Comparison of ENCODE assay signal across 16 cellular contexts in the genomic region with DNA sequence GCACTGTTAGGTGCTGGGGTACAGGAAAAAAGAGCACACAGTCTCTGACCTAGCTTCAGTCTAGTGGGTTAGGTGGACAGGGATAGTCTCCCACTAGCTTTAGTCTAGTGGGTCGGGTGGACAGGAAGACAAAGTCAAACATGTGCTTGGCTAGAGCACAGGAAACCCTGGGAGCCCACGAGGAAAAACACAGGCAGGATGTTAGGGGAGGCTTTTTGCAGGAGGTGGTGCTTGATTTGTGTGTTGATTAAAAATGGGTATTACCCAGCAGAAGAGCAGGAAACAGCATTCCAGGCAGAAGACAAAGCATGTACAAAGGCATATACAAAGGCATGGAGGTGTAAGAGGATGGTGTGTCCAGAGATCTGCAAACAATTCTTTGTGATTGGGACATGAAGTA. TPM values are rescaled to one million over a fixed set of nuclear protein-coding genes. Genes with fewer than 3 reads are reported as not detected.
DNase-seq lines count a peak whose midpoint lies in the region; ATAC-seq and TF ChIP-seq lines count a peak whose summit lies in the region.
"Had no signal": no experiment of that assay in that cellular context is flagged by ENCODE, and none has a peak within 500 bp of the region (broad histone marks: within the 10 kb centered on the region; RNA-seq: fewer than 3 reads in every experiment).

No MANE protein-coding gene starts in this region.

- H3K79me2 ChIP-seq in SK-N-SH (ENCODE audit: insufficient read depth) (no peaks in the 10 kb centered on the region), mesendoderm (ENCODE audit: control insufficient read depth, insufficient read depth, low read length) (no peaks in the 10 kb centered on the region), Karpas-422 (ENCODE audit: low read length) (no peaks in the 10 kb centered on the region)

- no peak overlapping the region for H4K8ac ChIP-seq in mesendoderm (ENCODE audit: low read depth, low read length)

- H3K27me3 ChIP-seq in SK-N-SH (ENCODE audit: insufficient read depth), result no peaks in the 10 kb centered on the region
- H3K27me3 ChIP-seq in mesendoderm (ENCODE audit: insufficient read depth, low read length, poor library complexity), result no peaks in the 10 kb centered on the region
- H3K27me3 ChIP-seq in Karpas-422 (ENCODE audit: low read length), result no peaks in the 10 kb centered on the region; the same call in 1 of the 2 replicates
- H3K27me3 ChIP-seq: BLaER1 had no signal

- no peak overlapping the region for H3K27ac ChIP-seq in SK-N-SH (ENCODE audit: low read depth in 2 of 2, low read length in 1 of 2)
- no peak overlapping the region for H3K27ac ChIP-seq in mesendoderm (ENCODE audit: low read depth, low read length)
- H3K27ac ChIP-seq in Karpas-422 (ENCODE audit: low read length), result no peak overlapping the region
- H3K27ac ChIP-seq: 22Rv1, BLaER1, GM23248 had no signal

- no peaks in the 10 kb centered on the region for H3K79me1 ChIP-seq in mesendoderm (ENCODE audit: low read length)

- H3K9me2 ChIP-seq in SK-N-SH, result no peaks in the 10 kb centered on the region
- H3K9me2 ChIP-seq in Karpas-422 (replicated peaks; ENCODE audit: insufficient read depth, low read length), result no peaks in the 10 kb centered on the region

- TF ChIP-seq RAD21 in SK-N-SH (IDR thresholded peaks at IDR 0.05; ENCODE audit: low read length), result no peak

- no peak overlapping the region for H3K4me2 ChIP-seq in SK-N-SH
- no peak overlapping the region for H3K4me2 ChIP-seq in mesendoderm (ENCODE audit: low read length)
- no peak overlapping the region for H3K4me2 ChIP-seq in Karpas-422 (ENCODE audit: low read depth, low read length, poor library complexity, severe bottlenecking)
- H3K4me2 ChIP-seq: BLaER1 had no signal

- no peak overlapping the region for H3K56ac ChIP-seq in mesendoderm (ENCODE audit: low read length)

- H3K36me3 ChIP-seq in SK-N-SH (replicated peaks in 1 of 2; ENCODE audit: control insufficient read depth in 1 of 2, insufficient read depth in 2 of 2, low read length in 1 of 2) (no peaks in the 10 kb centered on the region), mesendoderm (ENCODE audit: control insufficient read depth, insufficient read depth, low read length) (no peaks in the 10 kb centered on the region), Karpas-422 (ENCODE audit: insufficient read depth, low read length) (no peaks in the 10 kb centered on the region)
- H3K36me3 ChIP-seq: BLaER1 had no signal

- CTCF ChIA-PET in SK-N-SH (lab: Yijun Ruan, JAX), result no interaction called here

- H3K9me3 ChIP-seq in SK-N-SH, result no peaks in the 10 kb centered on the region
- no peaks in the 10 kb centered on the region for H3K9me3 ChIP-seq in Karpas-422 (ENCODE audit: low read length)
- H3K9me3 ChIP-seq: BLaER1, Caco-2 had no signal

- no peak overlapping the region for H3K4ac ChIP-seq in mesendoderm (ENCODE audit: low read depth, low read length)

- no peak overlapping the region for H2BK15ac ChIP-seq in mesendoderm (replicated peaks; ENCODE audit: low read depth)

- H2AFZ ChIP-seq in SK-N-SH (ENCODE audit: low read depth) (0 out of 2 replicates have a peak overlapping the region, but pooled peaks have one; percentile 14), Karpas-422 (ENCODE audit: low read length) (no peak overlapping the region)
- H2AFZ ChIP-seq: GM23248 had no signal

- H4K20me1 ChIP-seq in SK-N-SH (ENCODE audit: insufficient read depth), result no peaks in the 10 kb centered on the region
- H4K20me1 ChIP-seq in Karpas-422 (ENCODE audit: insufficient read depth, low read depth, low read length), result no peaks in the 10 kb centered on the region
- H4K20me1 ChIP-seq: BLaER1 had no signal

- 28% methylated on average over 2 of the region's 2 CpGs for WGBS in SK-N-SH (ENCODE audit: low lambda C conversion rate)
- WGBS in mesendoderm (ENCODE audit: extremely low coverage, insufficient coverage, low lambda C conversion rate), result no CpG with 5 or more reads among the region's 2 CpGs

- H2AK5ac ChIP-seq in mesendoderm (ENCODE audit: low read length), result no peak overlapping the region

- DNase-seq in SK-N-SH (no peak), dermis blood vessel endothelial cell (peak; percentile 46), mesendoderm (no peak), cerebellum (ENCODE audit: low spot score) (no peak), Karpas-422 (no peak)
- DNase-seq: AML-193; Caco-2; CD8-positive, alpha-beta memory T cell; DMS53; GM23248; H9 had no signal

- H3K4me3 ChIP-seq in SK-N-SH (ENCODE audit: low read depth in 2 of 2, low read length in 1 of 2), result no peak overlapping the region
- H3K4me3 ChIP-seq in mesendoderm (ENCODE audit: low read length), result no peak overlapping the region
- no peak overlapping the region for H3K4me3 ChIP-seq in Karpas-422 (ENCODE audit: low read length)
- H3K4me3 ChIP-seq: BLaER1, GM12878, GM23248 had no signal

- no peak overlapping the region for H3K18ac ChIP-seq in mesendoderm (ENCODE audit: low read length)

- POLR2A ChIA-PET in SK-N-SH (lab: Yijun Ruan, JAX), result no interaction called here

- H3K4me1 ChIP-seq in SK-N-SH (ENCODE audit: control insufficient read depth in 1 of 2, insufficient read depth in 2 of 2, low read depth in 1 of 2, low read length in 1 of 2) (no peaks in the 10 kb centered on the region), mesendoderm (ENCODE audit: control insufficient read depth, low read depth, low read length) (no peaks in the 10 kb centered on the region), Karpas-422 (ENCODE audit: low read length) (no peaks in the 10 kb centered on the region)

- TF ChIP-seq CTCF in SK-N-SH (IDR thresholded peaks at IDR 0.05), result no peak

- no peak overlapping the region for H2BK5ac ChIP-seq in mesendoderm (ENCODE audit: low read length)

- ATAC-seq in SK-N-SH treated with all-trans-retinoic acid at 6 μM for 48 hours (no peak), HG03460 (IDR thresholded peaks at IDR 0.05; ENCODE audit: unreplicated experiment) (no peak)
- ATAC-seq: GM12878 had no signal

- peaks cover under 1% of the 10 kb centered on the region for H3F3A ChIP-seq in SK-N-SH (replicated peaks; ENCODE audit: insufficient read depth)

- H3K23ac ChIP-seq in mesendoderm (ENCODE audit: low read length), result no peak overlapping the region

- peak overlapping the region; percentile 36 for H4K5ac ChIP-seq in mesendoderm (ENCODE audit: low read length)

- no peak for TF ChIP-seq EP300 in SK-N-SH (IDR thresholded peaks at IDR 0.05; ENCODE audit: borderline replicate concordance in 1 of 2, low read depth in 1 of 2, low read length in 1 of 2)

- H3K9ac ChIP-seq in SK-N-SH (no peak overlapping the region), mesendoderm (ENCODE audit: low read length) (no peak overlapping the region), Karpas-422 (ENCODE audit: low read length) (no peak overlapping the region)
- H3K9ac ChIP-seq: BLaER1, GM23248 had no signal

- H2BK120ac ChIP-seq in mesendoderm (ENCODE audit: low read depth, low read length), result no peak overlapping the region

TF ChIP-seq in SK-N-SH, 30 proteins besides CTCF, POLR2A, EP300 and RAD21 (continues in another document):
- TF ChIP-seq, protein P1, sequence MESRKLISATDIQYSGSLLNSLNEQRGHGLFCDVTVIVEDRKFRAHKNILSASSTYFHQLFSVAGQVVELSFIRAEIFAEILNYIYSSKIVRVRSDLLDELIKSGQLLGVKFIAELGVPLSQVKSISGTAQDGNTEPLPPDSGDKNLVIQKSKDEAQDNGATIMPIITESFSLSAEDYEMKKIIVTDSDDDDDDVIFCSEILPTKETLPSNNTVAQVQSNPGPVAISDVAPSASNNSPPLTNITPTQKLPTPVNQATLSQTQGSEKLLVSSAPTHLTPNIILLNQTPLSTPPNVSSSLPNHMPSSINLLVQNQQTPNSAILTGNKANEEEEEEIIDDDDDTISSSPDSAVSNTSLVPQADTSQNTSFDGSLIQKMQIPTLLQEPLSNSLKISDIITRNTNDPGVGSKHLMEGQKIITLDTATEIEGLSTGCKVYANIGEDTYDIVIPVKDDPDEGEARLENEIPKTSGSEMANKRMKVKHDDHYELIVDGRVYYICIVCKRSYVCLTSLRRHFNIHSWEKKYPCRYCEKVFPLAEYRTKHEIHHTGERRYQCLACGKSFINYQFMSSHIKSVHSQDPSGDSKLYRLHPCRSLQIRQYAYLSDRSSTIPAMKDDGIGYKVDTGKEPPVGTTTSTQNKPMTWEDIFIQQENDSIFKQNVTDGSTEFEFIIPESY (IDR thresholded peaks at IDR 0.05; ENCODE audit: borderline replicate concordance, low read depth), result no peak
- TF ChIP-seq, protein P2, sequence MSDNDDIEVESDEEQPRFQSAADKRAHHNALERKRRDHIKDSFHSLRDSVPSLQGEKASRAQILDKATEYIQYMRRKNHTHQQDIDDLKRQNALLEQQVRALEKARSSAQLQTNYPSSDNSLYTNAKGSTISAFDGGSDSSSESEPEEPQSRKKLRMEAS (IDR thresholded peaks at IDR 0.05; ENCODE audit: low read depth), result no peak
- no peak for TF ChIP-seq SMC3 (IDR thresholded peaks at IDR 0.05; ENCODE audit: low read depth, low read length)

TF ChIP-seq in SK-N-SH treated with all-trans-retinoic acid at 6 μM for 48 hours, 23 proteins besides CTCF, POLR2A, EP300 and RAD21 (continues in another document):
- TF ChIP-seq ISL1 (CRISPR knock-in tag; IDR thresholded peaks at IDR 0.05), result no peak

RNA-seq across cellular contexts. Expression of a gene that starts 23.3 kb away (rescaled TPM):
- polyA plus RNA-seq in SK-N-SH (2012; rRNA removed), result 135 and 191 TPM in 2 replicates
- polyA plus RNA-seq in SK-N-SH (2012; cell fraction: cytosol; rRNA removed), result 133 and 142 TPM in 2 replicates
- polyA plus RNA-seq in SK-N-SH (2012; cell fraction: nucleus; rRNA removed), result 395 and 464 TPM in 2 replicates
- total RNA-seq in dermis blood vessel endothelial cell (618 and 745 TPM in 2 replicates), cerebellum (201 TPM)
- polyA plus RNA-seq in mesendoderm (2013, experiment 1 of 2), result 295 TPM
- polyA plus RNA-seq in mesendoderm (2013, experiment 2 of 2), result 286 TPM
- 37.7 and 160 TPM in 2 replicates for total RNA-seq in Karpas-422 (2014; rRNA removed; shearing (Covaris generic); ENCODE audit: low replicate concordance)
